In genomic region chr16:25693621-25694020, GRCh38 we compare ENCODE assay signal across 26 cellular contexts. TPM values are rescaled to one million over a fixed set of nuclear protein-coding genes. Genes with fewer than 3 reads are reported as not detected.
A peak's percentile ranks its signal among the peaks of the same experiment; 100 is the strongest.
DNase-seq lines count a peak whose midpoint lies in the region; ATAC-seq and TF ChIP-seq lines count a peak whose summit lies in the region.
"Had no signal": no experiment of that assay in that cellular context is flagged by ENCODE, and none has a peak within 500 bp of the region (broad histone marks: within the 10 kb centered on the region; RNA-seq: fewer than 3 reads in every experiment).

No MANE protein-coding gene starts in this region.

- H3K36me3 Mint-ChIP-seq in WTC11, result no peaks in the 10 kb centered on the region
- H3K36me3 Mint-ChIP-seq in progenitor cell of endocrine pancreas (ENCODE audit: insufficient read depth), result no peaks in the 10 kb centered on the region

- H3K9ac ChIP-seq in iPS-20b (ENCODE audit: low read depth, low read length), result peak overlapping the region; percentile 54; the same call in 1 of the 2 replicates

- peak overlapping the region; percentile 79 for H3K4me3 ChIP-seq in iPS-20b (ENCODE audit: low read length)
- H3K4me3 ChIP-seq: left lung, uterus had no signal

- H3K4me1 Mint-ChIP-seq in WTC11, result peaks cover 37% of the 10 kb centered on the region
- H3K4me1 Mint-ChIP-seq in progenitor cell of endocrine pancreas (ENCODE audit: low read depth), result peaks cover 15% of the 10 kb centered on the region

- peak; percentile 26 for DNase-seq in NCI-H510A treated with DMSO at 0.1 percent for 48 hours (lab: John Stamatoyannopoulos, UW)
- no peak for DNase-seq in NCI-H510A (lab: John Stamatoyannopoulos, UW)
- DNase-seq in WTC11 (ENCODE audit: low spot score), result no peak
- DNase-seq in progenitor cell of endocrine pancreas (ENCODE audit: low spot score, unreplicated experiment), result no peak
- no peak for DNase-seq in NCI-H2029 treated with DMSO at 0.1 percent for 48 hours (lab: John Stamatoyannopoulos, UW)
- DNase-seq in NCI-H2171 (lab: John Stamatoyannopoulos, UW), result no peak
- DNase-seq: activated B cell treated with CpG ODN at 0.5 μM for 24 hours; activated CD4-positive, alpha-beta memory T cell treated with anti-CD3 and anti-CD28 coated beads, Interleukin-2, amount 10 ng/mL, durations not matched to agents 7 days and 5 days; activated naive CD4-positive, alpha-beta T cell; activated T-cell treated with anti-CD3 and anti-CD28 coated beads for 4 hours; amygdala; effector CD4-positive, alpha-beta T cell; NCI-H1930; NCI-H446 treated with DMSO at 0.1 percent for 48 hours; nucleus accumbens; stimulated activated CD8-positive, alpha-beta memory T cell treated with anti-CD3 and anti-CD28 coated beads, Interleukin-4, amount 100 ng/mL, for 48 hours; T-helper 2 cell; uterus had no signal

- TF ChIP-seq CTCF in WTC11 (IDR thresholded peaks at IDR 0.05) (no peak), progenitor cell of endocrine pancreas (IDR thresholded peaks at IDR 0.05; ENCODE audit: unreplicated experiment) (no peak)

- no peak for ATAC-seq in WTC11
- ATAC-seq in HG02678 (IDR thresholded peaks at IDR 0.05; ENCODE audit: unreplicated experiment), result no peak
- ATAC-seq: esophagus mucosa, gastroesophageal sphincter, left lung had no signal

- no peaks in the 10 kb centered on the region for H3K36me3 ChIP-seq in iPS-20b (ENCODE audit: insufficient read depth, low read depth, low read length)
- H3K36me3 ChIP-seq: gastroesophageal sphincter, left lung, uterus had no signal

- H3K9me3 Mint-ChIP-seq in WTC11 (no peaks in the 10 kb centered on the region), progenitor cell of endocrine pancreas (ENCODE audit: low read depth) (no peaks in the 10 kb centered on the region)
- H3K9me3 Mint-ChIP-seq: activated B cell treated with CpG ODN at 0.5 μM for 24 hours; activated CD4-positive, alpha-beta memory T cell treated with anti-CD3 and anti-CD28 coated beads, Interleukin-2, amount 10 ng/mL, durations not matched to agents 7 days and 5 days had no signal

- H3K4me3 Mint-ChIP-seq in WTC11 (peak overlapping the region; percentile 78), progenitor cell of endocrine pancreas (ENCODE audit: low read depth) (peak overlapping the region; percentile 68)
- H3K4me3 Mint-ChIP-seq: activated B cell treated with CpG ODN at 0.5 μM for 24 hours; activated CD4-positive, alpha-beta memory T cell treated with anti-CD3 and anti-CD28 coated beads, Interleukin-2, amount 10 ng/mL, durations not matched to agents 7 days and 5 days had no signal

- peaks cover 61% of the 10 kb centered on the region for H3K27me3 ChIP-seq in iPS-20b (ENCODE audit: insufficient read depth, low read length)

- H3K9me3 ChIP-seq in iPS-20b (ENCODE audit: insufficient read depth, low read depth, low read length), result no peaks in the 10 kb centered on the region
- H3K9me3 ChIP-seq: gastroesophageal sphincter, left lung, uterus had no signal

- CTCF ChIA-PET in WTC11 (lab: Charles Lee), result no interaction called here

- H3K27ac ChIP-seq in iPS-20b (ENCODE audit: low read length), result no peak overlapping the region
- H3K27ac ChIP-seq: gastroesophageal sphincter, left lung, uterus had no signal

- peaks cover 13% of the 10 kb centered on the region for H3K4me1 ChIP-seq in iPS-20b (ENCODE audit: insufficient read depth, low read length)
- H3K4me1 ChIP-seq: left lung had no signal

- H3K27ac Mint-ChIP-seq in WTC11 (no peak overlapping the region), progenitor cell of endocrine pancreas (no peak overlapping the region)
- H3K27ac Mint-ChIP-seq: activated B cell treated with CpG ODN at 0.5 μM for 24 hours; activated CD4-positive, alpha-beta memory T cell treated with anti-CD3 and anti-CD28 coated beads, Interleukin-2, amount 10 ng/mL, durations not matched to agents 7 days and 5 days had no signal

- peaks cover 36% of the 10 kb centered on the region for H3K27me3 Mint-ChIP-seq in WTC11 (ENCODE audit: low read depth)
- H3K27me3 Mint-ChIP-seq in progenitor cell of endocrine pancreas, result peaks cover 86% of the 10 kb centered on the region

- POLR2A ChIA-PET in WTC11 (lab: Charles Lee), result no interaction called here

TF ChIP-seq in WTC11, 78 proteins besides CTCF, POLR2A, EP300 and RAD21 (continues in another document):
- TF ChIP-seq TEAD1 (CRISPR knock-in tag; IDR thresholded peaks at IDR 0.05) (no peak), JAZF1 (CRISPR knock-in tag; IDR thresholded peaks at IDR 0.05) (no peak), ELF4 (CRISPR knock-in tag; IDR thresholded peaks at IDR 0.05; ENCODE audit: low read depth) (no peak), ZNF532 (CRISPR knock-in tag; IDR thresholded peaks at IDR 0.05; ENCODE audit: borderline replicate concordance) (no peak), ZNF232 (CRISPR knock-in tag; IDR thresholded peaks at IDR 0.05) (no peak), AFF4 (CRISPR knock-in tag; IDR thresholded peaks at IDR 0.05; ENCODE audit: borderline replicate concordance) (no peak), MAX (CRISPR knock-in tag; IDR thresholded peaks at IDR 0.05) (no peak), ATF3 (CRISPR knock-in tag; conservative IDR thresholded peaks at IDR 0.05) (no peak)

RNA-seq across cellular contexts. Expression of gene HS3ST4, which starts 1.9 kb away (rescaled TPM):
- total RNA-seq in WTC11 (2021), result 5.1 to 5.4 TPM (median 5.4 TPM) in 3 replicates
- 0.67 and 0.69 TPM in 2 replicates for total RNA-seq in progenitor cell of endocrine pancreas
- total RNA-seq: activated B cell treated with CpG ODN at 0.5 μM for 24 hours; activated CD4-positive, alpha-beta memory T cell treated with anti-CD3 and anti-CD28 coated beads, Interleukin-2, amount 10 ng/mL, durations not matched to agents 7 days and 5 days; left lung; mononuclear cell; SK-MEL-5; subcutaneous adipose tissue had no signal
